8 cellular contexts compared by ENCODE assay signal in genomic region chr7:150686030-150686626, GRCh38. TPM values are rescaled to one million over a fixed set of nuclear protein-coding genes. Genes with fewer than 3 reads are reported as not detected.
DNase-seq lines count a peak whose midpoint lies in the region; FAIRE-seq lines count a peak whose summit lies in the region.

No MANE protein-coding gene starts in this region.

- DNase-seq in activated naive CD4-positive, alpha-beta T cell treated with Interleukin-2 at 50 U/mL for 16 hours = peak; percentile 25
- DNase-seq in activated naive CD4-positive, alpha-beta T cell (lab: John Stamatoyannopoulos, UW) = no peak
- DNase-seq in LHCN-M2 (ENCODE audit: low read depth) = peak; percentile 14
- DNase-seq in effector memory CD4-positive, alpha-beta T cell = no peak
- DNase-seq in pons (ENCODE audit: low spot score) = peak; percentile 19
- no peak for DNase-seq in SHP77 (lab: John Stamatoyannopoulos, UW)
- no peak for DNase-seq in HTR-8/SVneo (ENCODE audit: insufficient read length, low spot score)
- DNase-seq in activated CD8-positive, alpha-beta memory T cell treated with anti-CD3 and anti-CD28 coated beads, Interleukin-2, amount 50 U/mL, for 48 hours = no peak

- FAIRE-seq in HTR-8/SVneo (lab: Jason Lieb, UNC) = no peak

- H3K36me3 ChIP-seq in effector memory CD4-positive, alpha-beta T cell (ENCODE audit: control insufficient read depth, insufficient read depth, low read length) = peaks cover 29% of the 10 kb centered on the region

- H3K27me3 ChIP-seq in effector memory CD4-positive, alpha-beta T cell (replicated peaks; ENCODE audit: control insufficient read depth, insufficient read depth, low read length, poor library complexity, severe bottlenecking) = no peaks in the 10 kb centered on the region

- H3K4me3 ChIP-seq in effector memory CD4-positive, alpha-beta T cell (ENCODE audit: insufficient read depth, low read depth, low read length, poor library complexity, severe bottlenecking) = peak overlapping the region; percentile 61

- peak overlapping the region; percentile 88 for H3K27ac ChIP-seq in effector memory CD4-positive, alpha-beta T cell (ENCODE audit: insufficient read depth, low read length, poor library complexity, severe bottlenecking)

- H3K4me1 ChIP-seq in effector memory CD4-positive, alpha-beta T cell (ENCODE audit: control insufficient read depth, insufficient read depth, low read length, poor library complexity, severe bottlenecking) = peaks cover 31% of the 10 kb centered on the region

- H3K9me3 ChIP-seq in effector memory CD4-positive, alpha-beta T cell (ENCODE audit: control insufficient read depth, low read length) = peaks cover 6% of the 10 kb centered on the region

RNA-seq across cellular contexts. Expression of gene GIMAP2, which starts 0.6 kb away (rescaled TPM):
- total RNA-seq in LHCN-M2 (2014; rRNA removed) = 2.6 and 3.4 TPM in 2 replicates
- polyA plus RNA-seq in LHCN-M2 (2012) = 0.63 TPM

RNA-seq across cellular contexts. Expression of gene GIMAP1, which starts 30.3 kb away (rescaled TPM):
- not detected in 2 replicates for total RNA-seq in LHCN-M2 (2014; rRNA removed)
- polyA plus RNA-seq in LHCN-M2 (2012) = not detected

RNA-seq across cellular contexts. Expression of gene GIMAP5, which starts 51.1 kb away (rescaled TPM):
- not detected in 2 replicates for total RNA-seq in LHCN-M2 (2014; rRNA removed)
- polyA plus RNA-seq in LHCN-M2 (2012) = not detected

RNA-seq across cellular contexts. Expression of gene GIMAP6, which starts 53.9 kb away (rescaled TPM):
- not detected in 2 replicates for total RNA-seq in LHCN-M2 (2014; rRNA removed)
- polyA plus RNA-seq in LHCN-M2 (2012) = not detected

Comparison
In these comparisons a context has a peak if more than half of its experiments do, and no peak if none do; other contexts are left out.
1. DNase-seq: peak in activated naive CD4-positive, alpha-beta T cell treated with Interleukin-2 at 50 U/mL for 16 hours (single experiment), LHCN-M2 (single experiment) and pons (single experiment); none in activated naive CD4-positive, alpha-beta T cell (0 of 4), effector memory CD4-positive, alpha-beta T cell (0 of 3), SHP77 (0 of 2), HTR-8/SVneo (single experiment) and activated CD8-positive, alpha-beta memory T cell treated with anti-CD3 and anti-CD28 coated beads, Interleukin-2, amount 50 U/mL, for 48 hours (single experiment).